ENCODE assay signal across 1 cellular context in genomic region chr4:128345650-128346049, GRCh38.
TF ChIP-seq lines count a peak whose summit lies in the region.

No MANE protein-coding gene starts in this region.

TF ChIP-seq in IMR-90, 13 proteins besides CTCF, POLR2A, EP300 and RAD21 (continued from another document):
- TF ChIP-seq, protein P1, sequence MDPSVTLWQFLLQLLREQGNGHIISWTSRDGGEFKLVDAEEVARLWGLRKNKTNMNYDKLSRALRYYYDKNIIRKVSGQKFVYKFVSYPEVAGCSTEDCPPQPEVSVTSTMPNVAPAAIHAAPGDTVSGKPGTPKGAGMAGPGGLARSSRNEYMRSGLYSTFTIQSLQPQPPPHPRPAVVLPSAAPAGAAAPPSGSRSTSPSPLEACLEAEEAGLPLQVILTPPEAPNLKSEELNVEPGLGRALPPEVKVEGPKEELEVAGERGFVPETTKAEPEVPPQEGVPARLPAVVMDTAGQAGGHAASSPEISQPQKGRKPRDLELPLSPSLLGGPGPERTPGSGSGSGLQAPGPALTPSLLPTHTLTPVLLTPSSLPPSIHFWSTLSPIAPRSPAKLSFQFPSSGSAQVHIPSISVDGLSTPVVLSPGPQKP (IDR thresholded peaks at IDR 0.05; ENCODE audit: borderline replicate concordance, low read depth, low read length), result no peak
- no peak for TF ChIP-seq BHLHE40 (IDR thresholded peaks at IDR 0.05; ENCODE audit: low read depth, low read length)
- no peak for TF ChIP-seq MXI1 (IDR thresholded peaks at IDR 0.05; ENCODE audit: borderline replicate concordance, low read depth, low read length)
- no peak for TF ChIP-seq CHD1 (IDR thresholded peaks at IDR 0.05; ENCODE audit: low read depth, low read length)
- TF ChIP-seq CEBPB (IDR thresholded peaks at IDR 0.05; ENCODE audit: low read depth, low read length), result no peak
- TF ChIP-seq SMC3 (IDR thresholded peaks at IDR 0.05; ENCODE audit: low read depth, low read length), result no peak
- TF ChIP-seq RCOR1 (IDR thresholded peaks at IDR 0.05; ENCODE audit: insufficient replicate concordance, low read length), result no peak
- no peak for TF ChIP-seq NFE2L2 (IDR thresholded peaks at IDR 0.05; ENCODE audit: low read depth, low read length)
- TF ChIP-seq FOS (IDR thresholded peaks at IDR 0.05; ENCODE audit: low read depth, low read length), result no peak
- no peak for TF ChIP-seq USF2 (IDR thresholded peaks at IDR 0.05; ENCODE audit: low read depth, low read length)
- no peak for TF ChIP-seq MAFK (IDR thresholded peaks at IDR 0.05; ENCODE audit: low read depth, low read length)
